ENCODE assay signal across 29 cellular contexts in the genomic region with DNA sequence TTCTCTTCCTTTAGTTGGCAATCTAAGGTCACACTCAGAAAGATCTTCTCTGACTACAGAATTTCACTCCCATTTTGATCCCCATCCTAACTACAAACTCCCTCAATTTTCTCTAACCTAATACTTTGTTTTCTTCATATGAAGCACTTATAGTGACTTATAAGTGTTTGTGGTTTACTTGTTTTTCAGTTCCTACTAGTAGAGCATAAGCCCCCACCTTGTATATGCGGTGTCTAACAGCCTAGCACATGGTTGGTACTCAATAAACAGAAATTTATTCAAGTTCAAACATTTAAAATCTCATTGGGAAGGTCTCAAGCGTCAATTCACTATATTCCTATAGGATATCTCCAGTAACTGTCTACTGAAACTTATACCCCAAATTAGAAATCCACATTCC.
"Had no signal": no experiment of that assay in that cellular context is flagged by ENCODE, and none has a peak within 500 bp of the region (broad histone marks: within the 10 kb centered on the region; RNA-seq: fewer than 3 reads in every experiment).

No MANE protein-coding gene starts in this region.

- FAIRE-seq: endothelial cell of umbilical vein, islet of Langerhans had no signal

- DNase-seq: dermis blood vessel endothelial cell; effector memory CD4-positive, alpha-beta T cell; foreskin keratinocyte; glutamatergic neuron; heart right ventricle; hippocampal formation; left cardiac atrium; left lung; mesendoderm; midbrain; naive thymus-derived CD4-positive, alpha-beta T cell; nucleus accumbens; stimulated activated CD4-positive, alpha-beta T cell treated with anti-CD3 and anti-CD28 coated beads, Interleukin-12 subunit alpha, Interleukin-12 subunit beta, amount 100 ng/mL, for 4 hours; stimulated activated CD4-positive, alpha-beta T cell treated with anti-CD3 and anti-CD28 coated beads, Interleukin-1b, Interleukin-23, amount 100 ng/mL, for 48 hours; stimulated activated CD4-positive, alpha-beta T cell treated with anti-CD3 and anti-CD28 coated beads, Interleukin-4, amount 100 ng/mL, for 1 hour; stimulated activated CD8-positive, alpha-beta memory T cell treated with anti-CD3 and anti-CD28 coated beads, Interleukin-4, amount 100 ng/mL, for 48 hours; stimulated activated naive CD4-positive, alpha-beta T cell; stimulated activated naive CD8-positive, alpha-beta T cell treated with anti-CD3 and anti-CD28 coated beads, Interleukin-15, amount 100 ng/mL, for 72 hours; transverse colon; upper lobe of right lung had no signal

- H3K9me3 Mint-ChIP-seq: naive thymus-derived CD4-positive, alpha-beta T cell; nephron; stimulated activated naive CD8-positive, alpha-beta T cell treated with anti-CD3 and anti-CD28 coated beads, Interleukin-15, amount 100 ng/mL, for 72 hours had no signal

- H3K4me3 Mint-ChIP-seq: naive thymus-derived CD4-positive, alpha-beta T cell; nephron; stimulated activated naive CD8-positive, alpha-beta T cell treated with anti-CD3 and anti-CD28 coated beads, Interleukin-15, amount 100 ng/mL, for 72 hours had no signal

- H3K27ac Mint-ChIP-seq: nephron; stimulated activated naive CD8-positive, alpha-beta T cell treated with anti-CD3 and anti-CD28 coated beads, Interleukin-15, amount 100 ng/mL, for 72 hours had no signal

- H3K4me1 Mint-ChIP-seq: nephron had no signal

- H3K27ac ChIP-seq: esophagus muscularis mucosa, foreskin keratinocyte, heart right ventricle, left lung, prostate gland, right atrium auricular region, suprapubic skin, transverse colon, upper lobe of right lung, vagina had no signal

- ATAC-seq: foreskin keratinocyte; heart right ventricle; left cardiac atrium; left lung; naive thymus-derived CD4-positive, alpha-beta T cell; sciatic nerve; stimulated activated naive CD8-positive, alpha-beta T cell treated with anti-CD3 and anti-CD28 coated beads, Interleukin-15, amount 100 ng/mL, for 72 hours; upper lobe of right lung had no signal

- H3K27me3 Mint-ChIP-seq: naive thymus-derived CD4-positive, alpha-beta T cell; stimulated activated naive CD8-positive, alpha-beta T cell treated with anti-CD3 and anti-CD28 coated beads, Interleukin-15, amount 100 ng/mL, for 72 hours had no signal
